14 cellular contexts compared by ENCODE assay signal in the genomic region with DNA sequence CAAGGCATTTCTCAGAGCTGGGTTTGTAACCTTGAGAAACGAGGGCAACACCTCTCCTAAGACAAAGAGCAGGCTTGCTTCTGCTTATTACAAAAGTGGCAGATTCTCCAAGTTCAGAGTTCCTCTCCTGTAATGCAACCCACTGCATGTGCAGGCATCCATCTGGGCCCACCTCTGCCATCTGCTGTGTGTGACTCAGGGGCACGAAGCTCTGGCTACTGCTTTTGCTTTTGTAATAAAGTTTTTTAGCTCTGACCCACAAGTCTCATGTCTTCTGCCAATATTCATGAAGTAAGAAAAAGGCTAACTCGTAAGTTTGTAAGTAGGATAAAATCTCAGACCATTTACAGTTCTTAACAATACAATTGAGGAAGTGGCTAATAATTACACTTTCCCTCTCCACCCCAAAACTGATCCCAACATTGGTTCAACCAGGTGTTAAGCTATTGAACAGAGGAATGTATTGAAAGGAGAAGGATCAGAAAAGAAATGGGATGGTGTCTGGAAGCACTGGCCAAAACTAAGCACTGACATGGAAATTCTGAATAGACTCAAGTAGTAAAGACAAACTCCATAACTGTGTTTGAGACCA. TPM values are rescaled to one million over a fixed set of nuclear protein-coding genes. Genes with fewer than 3 reads are reported as not detected.
DNase-seq lines count a peak whose midpoint lies in the region.
"Had no signal": no experiment of that assay in that cellular context is flagged by ENCODE, and none has a peak within 500 bp of the region (broad histone marks: within the 10 kb centered on the region; RNA-seq: fewer than 3 reads in every experiment).

No MANE protein-coding gene starts in this region.

- DNase-seq in ELR (ENCODE audit: low read depth) (peak; percentile 13), HS-5 (ENCODE audit: low read depth) (peak; percentile 5), amniotic epithelial cell (ENCODE audit: low read depth) (peak; percentile 36), myocyte (ENCODE audit: low read depth) (peak; percentile 11), NCI-H1436 treated with DMSO at 0.1 percent for 48 hours (lab: John Stamatoyannopoulos, UW) (no peak), NCI-H1048 (lab: John Stamatoyannopoulos, UW) (no peak), HPDE6-E6E7 (ENCODE audit: extremely low spot score) (no peak)
- DNase-seq: CD8-positive, alpha-beta memory T cell; NCI-H1436; NCI-H2081 treated with DMSO at 0.1 percent for 48 hours; NCI-H526 treated with DMSO at 0.1 percent for 48 hours; Right ventricle myocardium superior; SK-N-SH; T-helper 1 cell had no signal

RNA-seq across cellular contexts. Expression of a gene that starts 51.7 kb away (rescaled TPM):
- not detected in 2 replicates for total RNA-seq in myocyte
- 0.08 TPM for polyA plus RNA-seq in myocyte (2012)
- total RNA-seq: CD8-positive, alpha-beta memory T cell; Right ventricle myocardium superior had no signal
- polyA plus RNA-seq: CD8-positive, alpha-beta memory T cell had no signal

Comparison
In these comparisons a context has a peak if more than half of its experiments do, and no peak if none do; other contexts are left out.
1. DNase-seq: peak in ELR (single experiment), HS-5 (single experiment), amniotic epithelial cell (single experiment) and myocyte (single experiment); none in NCI-H1436 treated with DMSO at 0.1 percent for 48 hours (single experiment), NCI-H1048 (single experiment) and HPDE6-E6E7 (single experiment).